In genomic region chr2:200585340-200585729, GRCh38 we compare ENCODE assay signal across 11 cellular contexts. TPM values are rescaled to one million over a fixed set of nuclear protein-coding genes. Genes with fewer than 3 reads are reported as not detected.
DNase-seq lines count a peak whose midpoint lies in the region; ATAC-seq and TF ChIP-seq lines count a peak whose summit lies in the region.
"Had no signal": no experiment of that assay in that cellular context is flagged by ENCODE, and none has a peak within 500 bp of the region (broad histone marks: within the 10 kb centered on the region; RNA-seq: fewer than 3 reads in every experiment).

No MANE protein-coding gene starts in this region.

- no TSS peak for BruUV-seq in OCI-LY7 (replicated peaks; lab: Mats Ljungman, UMichigan)

- 12 to 16% methylated on average over 2 of the region's 2 CpGs for WGBS in esophagus squamous epithelium, 2 donors
- no CpG with 5 or more reads among the region's 2 CpGs for WGBS in neuronal stem cell (ENCODE audit: extremely low coverage in 2 of 2, insufficient read length in 2 of 2, insufficient replicate concordance in 1 of 2), 2 donors

- no peak for ATAC-seq in HG03045 (IDR thresholded peaks at IDR 0.05; ENCODE audit: unreplicated experiment)
- ATAC-seq: HCT116 had no signal

- TF ChIP-seq POLR2A in esophagus squamous epithelium (IDR thresholded peaks at IDR 0.05) = no peak

- TF ChIP-seq CTCF in AG09309 (IDR thresholded peaks at IDR 0.05; ENCODE audit: control insufficient read depth, insufficient read depth, low read depth, low read length, missing control alignments) (no peak), OCI-LY7 (conservative IDR thresholded peaks at IDR 0.05; ENCODE audit: low read length) (no peak), esophagus squamous epithelium (IDR thresholded peaks at IDR 0.05) (no peak)

- H4K20me1 ChIP-seq in OCI-LY7 (ENCODE audit: insufficient read depth, low read length) = no peaks in the 10 kb centered on the region

- H3K9ac ChIP-seq in neuronal stem cell (ENCODE audit: low read depth, low read length, poor library complexity) = no peak overlapping the region

- no peak overlapping the region for H3K23ac ChIP-seq in neuronal stem cell (ENCODE audit: low read depth, low read length, poor library complexity)

- H2BK5ac ChIP-seq in neuronal stem cell (ENCODE audit: low read length) = no peak overlapping the region

- H3K4me2 ChIP-seq in OCI-LY7 (ENCODE audit: low read length) (peak overlapping the region; percentile 65), neuronal stem cell (ENCODE audit: insufficient read depth, low read length, poor library complexity, severe bottlenecking) (peak overlapping the region; percentile 74)

- H2BK120ac ChIP-seq in neuronal stem cell (ENCODE audit: low read depth, low read length) = no peak overlapping the region

- H3K9me2 ChIP-seq in OCI-LY7 (ENCODE audit: insufficient read depth, low read length) = no peaks in the 10 kb centered on the region

- no peaks in the 10 kb centered on the region for H3K79me1 ChIP-seq in neuronal stem cell (ENCODE audit: low read depth, low read length)

- intact Hi-C loops in OCI-LY7 (cut with micrococcal nuclease; ENCODE audit: unreplicated experiment) (no loop called here), esophagus squamous epithelium (cut with DNase I) (no loop called here)

- H3K27ac ChIP-seq in OCI-LY7 (ENCODE audit: low read depth, low read length, poor library complexity, severe bottlenecking) (no peak overlapping the region), esophagus squamous epithelium (peak overlapping the region in 3 of 4 donors; percentile 77 to 85 (median 77)), neuronal stem cell (replicated peaks; ENCODE audit: low read length) (no peak overlapping the region)

- no peak overlapping the region for H3K4ac ChIP-seq in neuronal stem cell (ENCODE audit: low read length)

- no peak overlapping the region for H3K18ac ChIP-seq in neuronal stem cell (ENCODE audit: low read length)

- peak overlapping the region; percentile 72 for H3K4me3 ChIP-seq in AG09309 (ENCODE audit: control insufficient read depth, low read depth, low read length)
- no peak overlapping the region for H3K4me3 ChIP-seq in OCI-LY7 (ENCODE audit: low read depth, low read length, poor library complexity, severe bottlenecking)
- H3K4me3 ChIP-seq in esophagus squamous epithelium = peak overlapping the region; percentile 39 to 67 (median 55)
- H3K4me3 ChIP-seq in neuronal stem cell (ENCODE audit: low read length in 2 of 2) = peak overlapping the region; percentile 24 to 78

- H4K8ac ChIP-seq in neuronal stem cell (ENCODE audit: low read depth, low read length) = no peak overlapping the region

- POLR2A ChIA-PET in OCI-LY7 (lab: Charles Lee) = no interaction called here

- H3K14ac ChIP-seq in neuronal stem cell (ENCODE audit: low read length) = no peak overlapping the region

- H3K9me3 ChIP-seq in OCI-LY7 (ENCODE audit: low read length) (no peaks in the 10 kb centered on the region), esophagus squamous epithelium (no peaks in the 10 kb centered on the region), neuronal stem cell (replicated peaks in 1 of 2; ENCODE audit: control insufficient read depth in 2 of 2, insufficient read depth in 1 of 2, low read depth in 1 of 2, low read length in 2 of 2) (no peaks in the 10 kb centered on the region)

- CTCF ChIA-PET in OCI-LY7 (lab: Charles Lee; ENCODE audit: unreplicated experiment) = no interaction called here

- H3K4me1 ChIP-seq in OCI-LY7 (ENCODE audit: insufficient read depth, low read length, poor library complexity, severe bottlenecking) = peaks cover 24% of the 10 kb centered on the region
- peaks cover 3 to 16% (median 4%) of the 10 kb centered on the region in 3 donors for H3K4me1 ChIP-seq in esophagus squamous epithelium
- no peaks in the 10 kb centered on the region for H3K4me1 ChIP-seq in neuronal stem cell (ENCODE audit: control insufficient read depth in 2 of 2, insufficient read depth in 1 of 2, low read depth in 1 of 2, low read length in 2 of 2)

- H3K79me2 ChIP-seq in OCI-LY7 (ENCODE audit: insufficient read depth, low read depth, low read length) = no peaks in the 10 kb centered on the region

- H3K27me3 ChIP-seq in esophagus squamous epithelium (no peaks in the 10 kb centered on the region), neuronal stem cell (ENCODE audit: control insufficient read depth in 3 of 3, insufficient read depth in 3 of 3, low read depth in 1 of 3, low read length in 3 of 3) (no peaks in the 10 kb centered on the region)

- no peak overlapping the region for H2AK5ac ChIP-seq in neuronal stem cell (ENCODE audit: low read depth, low read length)

- no peak overlapping the region for H2AFZ ChIP-seq in OCI-LY7 (ENCODE audit: low read length)
- H2AFZ ChIP-seq in neuronal stem cell (ENCODE audit: low read length) = peak overlapping the region; percentile 58

- no peak overlapping the region for H4K91ac ChIP-seq in neuronal stem cell (ENCODE audit: low read depth, low read length, poor library complexity)

- H3K36me3 ChIP-seq in OCI-LY7 (ENCODE audit: insufficient read depth, low read length) = peaks cover 30% of the 10 kb centered on the region
- no peaks in the 10 kb centered on the region for H3K36me3 ChIP-seq in esophagus squamous epithelium
- peaks cover 0 to 17% of the 10 kb centered on the region in 2 donors for H3K36me3 ChIP-seq in neuronal stem cell (replicated peaks in 1 of 2; ENCODE audit: control insufficient read depth in 2 of 2, insufficient read depth in 2 of 2, low read length in 2 of 2)

- DNase-seq in AG09309 (ENCODE audit: low read depth) (no peak), OCI-LY7 (ENCODE audit: low spot score) (no peak), esophagus squamous epithelium (lab: John Stamatoyannopoulos, UW) (no peak), neuronal stem cell (ENCODE audit: low spot score) (no peak), NCI-H128 (lab: John Stamatoyannopoulos, UW; ENCODE audit: unreplicated experiment) (no peak), NCI-H2029 treated with DMSO at 0.1 percent for 48 hours (lab: John Stamatoyannopoulos, UW) (no peak), RKO (ENCODE audit: low spot score) (no peak)
- DNase-seq: NCI-H1694 had no signal

- H2BK15ac ChIP-seq in neuronal stem cell (ENCODE audit: low read length) = no peak overlapping the region

- no peak overlapping the region for H2BK12ac ChIP-seq in neuronal stem cell (ENCODE audit: low read length)

RNA-seq across cellular contexts. Expression of gene AOX1, which starts 0.5 kb away (rescaled TPM):
- total RNA-seq in OCI-LY7 (2014; rRNA removed; shearing (Covaris generic)) = not detected in 2 replicates
- total RNA-seq in OCI-LY7 (2022) (0.06 and 0.07 TPM in 2 replicates), esophagus squamous epithelium (10 to 100 TPM in 2 of 4 donors, 1 to 10 TPM in 2; 3.2 to 69.4 (median 14.6) TPM)
- 0.81 TPM for polyA plus RNA-seq in neuronal stem cell (2013, experiment 1 of 2)
- polyA plus RNA-seq in neuronal stem cell (2013, experiment 2 of 2) = 0.89 TPM
- total RNA-seq: G401 had no signal

RNA-seq across cellular contexts. Expression of gene SGO2, which starts 59.3 kb away (rescaled TPM):
- total RNA-seq in OCI-LY7 (2014; rRNA removed; shearing (Covaris generic)) = 24.6 and 29.3 TPM in 2 replicates
- total RNA-seq in OCI-LY7 (2022) = 55.3 and 62.5 TPM in 2 replicates
- total RNA-seq in esophagus squamous epithelium = 10 to 100 TPM in 1 of 4 donors, 1 to 10 TPM in 3; 2.2 to 10.7 (median 5.6) TPM
- 49.7 TPM for polyA plus RNA-seq in neuronal stem cell (2013, experiment 1 of 2)
- polyA plus RNA-seq in neuronal stem cell (2013, experiment 2 of 2) = 50.8 TPM

Comparison
In these comparisons a context has a peak if more than half of its experiments do, and no peak if none do; other contexts are left out.
1. H3K27ac ChIP-seq: peak in esophagus squamous epithelium (3 of 4); none in OCI-LY7 (single experiment) and neuronal stem cell (single experiment).